24 cellular contexts compared by ENCODE assay signal in the genomic region with DNA sequence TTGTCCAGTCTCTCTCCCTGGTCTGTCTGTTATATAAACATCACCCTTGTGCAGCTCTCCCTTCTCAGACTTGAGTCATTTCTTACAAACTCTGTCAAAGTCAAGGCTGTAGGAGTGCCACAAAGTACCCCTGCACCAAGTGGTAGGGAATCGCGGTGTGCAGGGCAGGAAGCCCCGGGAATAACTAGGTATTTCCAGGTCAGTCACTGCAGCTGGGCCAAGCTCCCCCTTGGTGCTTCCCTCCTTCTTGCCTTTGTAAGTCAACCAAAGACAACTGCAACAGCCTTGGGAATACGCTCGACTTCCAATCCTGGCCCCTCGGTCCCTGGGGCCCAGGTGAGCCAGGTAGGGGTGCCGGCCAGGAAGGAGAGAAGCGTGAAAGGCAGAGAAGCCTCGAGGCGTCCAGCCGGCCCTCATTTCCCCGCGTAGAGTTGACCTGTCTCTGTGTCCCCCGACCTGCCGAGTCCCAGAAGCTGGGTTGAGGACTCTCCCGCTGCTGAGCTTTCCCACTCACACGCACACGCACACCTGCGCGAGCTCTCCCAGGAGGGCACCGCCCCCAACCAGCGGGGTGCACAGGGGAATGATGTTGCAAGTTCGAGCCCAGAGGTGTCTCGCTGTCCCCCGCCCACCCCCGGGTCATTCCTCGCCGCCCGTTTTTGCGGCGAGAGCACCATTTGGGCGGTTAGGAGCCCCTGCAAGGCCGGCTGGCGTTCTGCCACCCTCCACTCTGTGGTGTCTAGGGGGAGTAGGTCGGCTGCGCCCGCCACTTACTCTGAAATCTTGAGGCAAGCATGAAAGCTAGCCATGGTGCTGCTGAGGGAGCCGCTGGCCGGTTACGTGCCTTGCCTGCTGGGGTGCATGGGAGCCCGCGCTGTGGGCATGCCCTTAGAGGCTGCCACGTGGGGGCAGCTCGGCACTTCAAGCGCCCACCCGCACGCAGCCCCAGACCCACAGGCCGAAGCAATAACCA. TPM values are rescaled to one million over a fixed set of nuclear protein-coding genes. Genes with fewer than 3 reads are reported as not detected.
DNase-seq lines count a peak whose midpoint lies in the region; ATAC-seq, FAIRE-seq and TF ChIP-seq lines count a peak whose summit lies in the region.
"Had no signal": no experiment of that assay in that cellular context is flagged by ENCODE, and none has a peak within 500 bp of the region (broad histone marks: within the 10 kb centered on the region; RNA-seq: fewer than 3 reads in every experiment).

No MANE protein-coding gene starts in this region.

- H3K27me3 Mint-ChIP-seq in nephron progenitor cell (ENCODE audit: low read depth, poor library complexity): peaks cover 8% of the 10 kb centered on the region
- H3K27me3 Mint-ChIP-seq: CD8-positive, alpha-beta memory T cell had no signal

- H3K4ac ChIP-seq in H1 (replicated peaks; ENCODE audit: insufficient read length, low read depth, low read length): no peak overlapping the region
- H3K4ac ChIP-seq in trophoblast cell (ENCODE audit: low read depth, low read length): no peak overlapping the region

- intact Hi-C loops in left cardiac atrium (cut with DNase I): no loop called here
- intact Hi-C loops in cardiac septum (cut with DNase I): no loop called here
- intact Hi-C loops in aorta (cut with DNase I): no loop called here
- intact Hi-C loops in prostate gland (cut with DNase I): no loop called here

- no peak overlapping the region for H4K5ac ChIP-seq in H1 (ENCODE audit: insufficient read length, low read depth, low read length)

- H2BK120ac ChIP-seq in H1 (replicated peaks; ENCODE audit: low read depth, low read length) (no peak overlapping the region), trophoblast cell (ENCODE audit: insufficient read depth, low read length, poor library complexity) (no peak overlapping the region)

- no peak for FAIRE-seq in H1 (lab: Jason Lieb, UNC)
- FAIRE-seq: A204.1, D721Med, G401.6, GM12878, K562 had no signal

- no peaks in the 10 kb centered on the region; a peak in 1 of 7 replicates for H3K27me3 ChIP-seq in H1 (replicated peaks in 1 of 4; ENCODE audit: control insufficient read depth in 3 of 4, extremely low read depth in 1 of 4, insufficient read depth in 3 of 4, low read length in 3 of 4)
- H3K27me3 ChIP-seq in aorta (ENCODE audit: control insufficient read depth in 1 of 2, insufficient read depth in 2 of 2, low read length in 1 of 2): no peaks in the 10 kb centered on the region
- no peaks in the 10 kb centered on the region for H3K27me3 ChIP-seq in trophoblast cell (ENCODE audit: insufficient read depth, low read length)
- H3K27me3 ChIP-seq in prostate gland (replicated peaks; ENCODE audit: insufficient read depth): no peaks in the 10 kb centered on the region
- H3K27me3 ChIP-seq: BLaER1 treated with 17β-estradiol and CSF1 and Interleukin-3, amounts not matched to agents 10 nM and 100 nM had no signal

- no peak for TF ChIP-seq CTCF in H1 (IDR thresholded peaks at IDR 0.05; ENCODE audit: control extremely low read depth in 1 of 3, insufficient read depth in 1 of 3, low read depth in 1 of 3, low read length in 3 of 3)
- no peak for TF ChIP-seq CTCF in nephron progenitor cell (IDR thresholded peaks at IDR 0.05)
- no peak for TF ChIP-seq CTCF in prostate gland (IDR thresholded peaks at IDR 0.05)

- H3K56ac ChIP-seq in H1 (replicated peaks; ENCODE audit: insufficient read length, low read depth, low read length): no peak overlapping the region

- CTCF ChIA-PET in H1 (lab: Charles Lee; ENCODE audit: partially characterized antibody): interaction anchor here (1.0 to 2.6 kb wide), 5 partner anchors 10 to 45 kb away, joined by 4 to 11 read pairs (median 5); no protein-coding TSS in a partner anchor

- H3K9me3 ChIP-seq in H1 (ENCODE audit: insufficient read depth in 2 of 2, low read depth in 1 of 2, low read length in 1 of 2) (no peaks in the 10 kb centered on the region), aorta (ENCODE audit: control insufficient read depth, low read length) (no peaks in the 10 kb centered on the region), trophoblast cell (ENCODE audit: insufficient read depth, low read depth, low read length) (no peaks in the 10 kb centered on the region), prostate gland (no peaks in the 10 kb centered on the region)
- H3K9me3 ChIP-seq: BLaER1 treated with 17β-estradiol and CSF1 and Interleukin-3, amounts not matched to agents 10 nM and 100 nM; SJCRH30 had no signal

- H3K79me1 ChIP-seq in H1 (ENCODE audit: low read depth, low read length) (no peaks in the 10 kb centered on the region), trophoblast cell (ENCODE audit: low read length) (no peaks in the 10 kb centered on the region)

- DNase-seq in left cardiac atrium (peak; percentile 21), cardiac septum (ENCODE audit: low spot score) (no peak), H1 (ENCODE audit: low read depth in 1 of 2, low spot score in 2 of 2) (peak in 1 of 2 experiments; percentile 45), nephron progenitor cell (no peak), aorta (no peak), trophoblast cell (no peak), prostate gland (ENCODE audit: low spot score) (no peak)
- DNase-seq: CD8-positive, alpha-beta memory T cell; DMS79; GM23248; NCI-H1048; NCI-H1694 treated with DMSO at 0.1 percent for 48 hours; NCI-H2107; NCI-H526 treated with DMSO at 0.1 percent for 48 hours; OCI-M1; RPMI8226; SJCRH30 had no signal

- peak overlapping the region in 1 of 4 experiments; percentile 34; a peak in 1 of 8 replicates for H3K4me3 ChIP-seq in H1 (ENCODE audit: extremely low read depth in 1 of 4, insufficient read depth in 2 of 4, low read depth in 3 of 4, low read length in 4 of 4)
- H3K4me3 ChIP-seq in aorta (ENCODE audit: low read length in 2 of 2): no peak overlapping the region
- no peak overlapping the region for H3K4me3 ChIP-seq in trophoblast cell (ENCODE audit: low read depth, low read length)
- H3K4me3 ChIP-seq in prostate gland: no peak overlapping the region
- H3K4me3 ChIP-seq: BLaER1 treated with 17β-estradiol and CSF1 and Interleukin-3, amounts not matched to agents 10 nM and 100 nM; GM12878; GM23248; K562; SJCRH30 had no signal

- no peak overlapping the region for H2AK5ac ChIP-seq in H1 (ENCODE audit: low read depth, low read length)
- no peak overlapping the region for H2AK5ac ChIP-seq in trophoblast cell (ENCODE audit: low read length)

- H4K20me1 ChIP-seq in H1 (replicated peaks in 1 of 2; ENCODE audit: control insufficient read depth in 1 of 2, insufficient read depth in 2 of 2, low read length in 2 of 2): no peaks in the 10 kb centered on the region
- H4K20me1 ChIP-seq: BLaER1 treated with 17β-estradiol and CSF1 and Interleukin-3, amounts not matched to agents 10 nM and 100 nM had no signal

- 61% methylated on average over 30 of the region's 48 CpGs; no CpG with 5 or more reads in 1 of the 2 experiments for WGBS in H1 (ENCODE audit: extremely low coverage in 1 of 2, insufficient coverage in 1 of 2, insufficient read length in 1 of 2, insufficient replicate concordance in 2 of 2, low coverage in 1 of 2, low lambda C conversion rate in 2 of 2, missing lambda C conversion rate in 1 of 2), 2 experiments
- WGBS in aorta, 2 donors: 48 to 60% methylated on average over 47 to 48 of the region's 48 CpGs
- no CpG with 5 or more reads among the region's 48 CpGs for WGBS in trophoblast cell (ENCODE audit: extremely low coverage, insufficient coverage, insufficient read length)
- WGBS in prostate gland: 72% methylated on average over 21 of the region's 48 CpGs

- H3K9ac ChIP-seq in H1 (replicated peaks in 1 of 4; ENCODE audit: extremely low read depth in 1 of 4, low read depth in 3 of 4, low read length in 3 of 4) (no peak overlapping the region), trophoblast cell (ENCODE audit: low read length) (no peak overlapping the region)
- H3K9ac ChIP-seq: BLaER1 treated with 17β-estradiol and CSF1 and Interleukin-3, amounts not matched to agents 10 nM and 100 nM; GM23248 had no signal

- H3K36me3 Mint-ChIP-seq in nephron progenitor cell (ENCODE audit: low read depth): no peaks in the 10 kb centered on the region
- H3K36me3 Mint-ChIP-seq: CD8-positive, alpha-beta memory T cell had no signal

- no peak overlapping the region for H4K8ac ChIP-seq in H1 (ENCODE audit: extremely low read depth, insufficient read depth, low read length)
- H4K8ac ChIP-seq in trophoblast cell (ENCODE audit: low read depth, low read length): no peak overlapping the region

- H3K36me3 ChIP-seq in H1 (ENCODE audit: control insufficient read depth in 2 of 4, insufficient read depth in 4 of 4, low read length in 3 of 4): no peaks in the 10 kb centered on the region
- no peaks in the 10 kb centered on the region for H3K36me3 ChIP-seq in aorta (ENCODE audit: control insufficient read depth in 1 of 2, insufficient read depth in 2 of 2, low read length in 1 of 2)
- H3K36me3 ChIP-seq in trophoblast cell (ENCODE audit: control insufficient read depth in 1 of 2, insufficient read depth in 2 of 2, low read length in 2 of 2): no peaks in the 10 kb centered on the region
- H3K36me3 ChIP-seq in prostate gland: no peaks in the 10 kb centered on the region
- H3K36me3 ChIP-seq: BLaER1 treated with 17β-estradiol and CSF1 and Interleukin-3, amounts not matched to agents 10 nM and 100 nM; SJCRH30 had no signal

- H3K14ac ChIP-seq in H1 (ENCODE audit: insufficient read length) (no peak overlapping the region), trophoblast cell (ENCODE audit: low read length) (no peak overlapping the region)

- no peak overlapping the region for H4K12ac ChIP-seq in trophoblast cell (ENCODE audit: low read depth, low read length)

- peaks cover 13% of the 10 kb centered on the region for H3K4me1 Mint-ChIP-seq in nephron progenitor cell
- H3K4me1 Mint-ChIP-seq: CD8-positive, alpha-beta memory T cell had no signal

- H2BK12ac ChIP-seq in H1 (ENCODE audit: low read depth, low read length): no peak overlapping the region
- no peak overlapping the region for H2BK12ac ChIP-seq in trophoblast cell (ENCODE audit: low read length)

- no peaks in the 10 kb centered on the region for H3K23me2 ChIP-seq in H1 (ENCODE audit: low read depth, low read length)

- H3K79me2 ChIP-seq in H1 (ENCODE audit: control insufficient read depth in 1 of 2, insufficient read depth in 2 of 2, low read length in 2 of 2) (no peaks in the 10 kb centered on the region), trophoblast cell (ENCODE audit: control insufficient read depth, insufficient read depth, low read length, poor library complexity) (no peaks in the 10 kb centered on the region)

- no peak overlapping the region for H3K18ac ChIP-seq in H1 (ENCODE audit: extremely low read depth, low read length)
- H3K18ac ChIP-seq in trophoblast cell (ENCODE audit: low read length): no peak overlapping the region

- TF ChIP-seq EP300 in H1 (IDR thresholded peaks at IDR 0.05; ENCODE audit: borderline replicate concordance in 1 of 2, low read depth in 2 of 2, low read length in 2 of 2): no peak

- H3K4me1 ChIP-seq in H1 (replicated peaks in 1 of 4; ENCODE audit: control insufficient read depth in 3 of 4, insufficient read depth in 4 of 4, low read length in 3 of 4) (no peaks in the 10 kb centered on the region; a peak in 1 of 7 replicates), aorta (ENCODE audit: control insufficient read depth in 1 of 2, insufficient read depth in 2 of 2, low read length in 2 of 2) (no peaks in the 10 kb centered on the region), trophoblast cell (ENCODE audit: control insufficient read depth in 1 of 2, insufficient read depth in 2 of 2, low read length in 2 of 2) (no peaks in the 10 kb centered on the region), prostate gland (replicated peaks) (no peaks in the 10 kb centered on the region)
- H3K4me1 ChIP-seq: SJCRH30 had no signal

- H3K23ac ChIP-seq in H1 (ENCODE audit: insufficient read length): no peak overlapping the region
- no peak overlapping the region for H3K23ac ChIP-seq in trophoblast cell (ENCODE audit: low read length)

- H3K4me2 ChIP-seq in H1 (ENCODE audit: insufficient read depth in 1 of 2, low read depth in 2 of 2, low read length in 2 of 2) (peak overlapping the region; percentile 24 to 38; a peak in 3 of 4 replicates), trophoblast cell (ENCODE audit: low read length) (no peak overlapping the region)
- H3K4me2 ChIP-seq: BLaER1 treated with 17β-estradiol and CSF1 and Interleukin-3, amounts not matched to agents 10 nM and 100 nM had no signal

- no peak overlapping the region for H2BK15ac ChIP-seq in H1 (ENCODE audit: low read length)

- POLR2A ChIA-PET in H1 (lab: Charles Lee; ENCODE audit: partially characterized antibody): interaction anchor here (0.6 kb wide), 1 partner anchor 85 kb away, joined by 3 read pairs; the partner anchor contains the start of gene PGRMC1

- H3K4me3 Mint-ChIP-seq in nephron progenitor cell: no peak overlapping the region
- H3K4me3 Mint-ChIP-seq: CD8-positive, alpha-beta memory T cell had no signal

- 0 out of 2 replicates have a peak overlapping the region, but pooled peaks have one; percentile 81 for H2AFZ ChIP-seq in H1 (ENCODE audit: low read length)
- H2AFZ ChIP-seq in trophoblast cell (ENCODE audit: insufficient read depth, low read length, poor library complexity): no peak overlapping the region
- H2AFZ ChIP-seq: GM23248 had no signal

- H4K91ac ChIP-seq in H1 (replicated peaks; ENCODE audit: insufficient read length, low read length) (no peak overlapping the region), trophoblast cell (ENCODE audit: low read depth, low read length) (no peak overlapping the region)

- H3K9me3 Mint-ChIP-seq in nephron progenitor cell: peaks cover 31% of the 10 kb centered on the region
- H3K9me3 Mint-ChIP-seq: CD8-positive, alpha-beta memory T cell had no signal

- ATAC-seq in left cardiac atrium: no peak
- peak; percentile 42 for ATAC-seq in aorta (ENCODE audit: low FRiP score)
- ATAC-seq in GM21528 (IDR thresholded peaks at IDR 0.05; ENCODE audit: low FRiP score, unreplicated experiment): no peak
- ATAC-seq: GM12878, K562 had no signal

- no peak overlapping the region for H2BK20ac ChIP-seq in H1 (ENCODE audit: low read length)

- H2BK5ac ChIP-seq in H1 (ENCODE audit: low read depth, low read length) (no peak overlapping the region), trophoblast cell (ENCODE audit: low read depth, low read length, poor library complexity) (no peak overlapping the region)

- TF ChIP-seq RAD21 in H1 (IDR thresholded peaks at IDR 0.05 in 1 of 2, conservative IDR thresholded peaks at IDR 0.05 in 1 of 2; ENCODE audit: low read depth in 2 of 2, low read length in 2 of 2): no peak

- peak overlapping the region; percentile 73 for H3K27ac Mint-ChIP-seq in nephron progenitor cell
- H3K27ac Mint-ChIP-seq: CD8-positive, alpha-beta memory T cell had no signal

- no peak for TF ChIP-seq POLR2A in H1 (IDR thresholded peaks at IDR 0.05; ENCODE audit: control extremely low read depth in 1 of 2, low read depth in 2 of 2, low read length in 2 of 2)
- TF ChIP-seq POLR2A in prostate gland (IDR thresholded peaks at IDR 0.05): no peak

- no peak overlapping the region for H3K27ac ChIP-seq in H1 (ENCODE audit: low read depth, low read length)
- H3K27ac ChIP-seq in aorta (ENCODE audit: low read depth in 1 of 2, low read length in 2 of 2): no peak overlapping the region
- H3K27ac ChIP-seq in trophoblast cell (ENCODE audit: low read depth, low read length): no peak overlapping the region
- no peak overlapping the region for H3K27ac ChIP-seq in prostate gland
- H3K27ac ChIP-seq: BLaER1 treated with 17β-estradiol and CSF1 and Interleukin-3, amounts not matched to agents 10 nM and 100 nM; GM23248; SJCRH30 had no signal

RNA-seq across cellular contexts. Expression of gene KIAA1210, which starts 22.8 kb away (rescaled TPM):
- total RNA-seq in left cardiac atrium (under 1 TPM in 1 of 2 donors, not detected in 1; 0.03 TPM), cardiac septum (0.08 TPM), aorta (not detected), prostate gland (100 to 1,000 TPM in 1 of 2 donors, under 1 TPM in 1; 0.68 to 234 TPM)
- total RNA-seq in H1 (2021; fragmentation: NEBNext Ultra II Directional; extraction: Animal tissue kit (Norgen Biotek cat#: 25700)): not detected in 2 replicates
- polyA plus RNA-seq in H1 (2011; rRNA removed) (0.02 TPM in 2 replicates), aorta (not detected)
- not detected for polyA plus RNA-seq in H1 (2011; cell fraction: cytosol; rRNA removed)
- polyA plus RNA-seq in H1 (2011; cell fraction: nucleus; rRNA removed): 0.01 TPM
- not detected in 4 replicates for polyA plus RNA-seq in H1 (2012, experiment 1 of 2)
- not detected for polyA plus RNA-seq in H1 (2012, experiment 2 of 2)
- not detected for polyA plus RNA-seq in H1 (2013, experiment 1 of 2)
- polyA plus RNA-seq in H1 (2013, experiment 2 of 2): not detected
- polyA minus RNA-seq in H1 (2011; rRNA and poly(A)+ RNA removed): 0.03 and 0.05 TPM in 2 replicates
- not detected for polyA minus RNA-seq in H1 (2011; cell fraction: cytosol; rRNA and poly(A)+ RNA removed)
- polyA minus RNA-seq in H1 (2011; cell fraction: nucleus; rRNA and poly(A)+ RNA removed): not detected
- polyA plus RNA-seq in trophoblast cell (2013): not detected in 2 replicates
- total RNA-seq: CD8-positive, alpha-beta memory T cell; GM12878; GM23248; K562; SJCRH30 had no signal
- polyA plus RNA-seq: CD8-positive, alpha-beta memory T cell; GM23248; K562 had no signal
